ENCODE assay signal across 1 cellular context in the genomic region with DNA sequence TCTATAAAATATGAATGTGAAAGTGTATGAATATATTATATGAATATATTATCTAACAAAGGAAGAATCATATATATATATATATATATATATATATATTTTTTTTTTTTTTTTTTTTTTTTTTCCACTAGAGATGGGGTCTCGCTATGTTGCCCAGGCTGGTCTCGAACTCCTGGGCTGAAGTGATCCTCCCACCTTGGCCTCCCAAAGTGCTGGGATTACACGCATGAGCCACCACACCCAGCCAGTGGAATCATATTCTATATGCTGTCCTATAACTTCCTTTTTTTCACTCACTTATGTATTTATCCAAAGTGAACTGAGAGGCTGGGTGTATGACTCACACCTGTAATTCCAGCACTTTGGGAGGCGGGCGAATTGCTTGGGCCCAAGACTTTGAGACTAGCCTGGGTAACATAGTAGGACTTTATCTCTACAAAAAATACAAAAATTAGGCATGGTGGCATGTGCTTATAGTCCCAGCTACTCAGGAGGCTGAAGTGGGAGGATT.
TF ChIP-seq lines count a peak whose summit lies in the region.
"Not testable (repeated sequence)": the region's sequence is repeated elsewhere in the genome, so short reads cannot be mapped to it uniquely, and the experiment has no call there.

No MANE protein-coding gene starts in this region.

TF ChIP-seq in K562, 482 proteins besides CTCF, POLR2A, EP300 and RAD21:
- TF ChIP-seq ATF3 (IDR thresholded peaks at IDR 0.05) (0 out of 2 replicates have a peak, but pooled peaks have one; percentile 9), ZNF121 (CRISPR knock-in tag; conservative IDR thresholded peaks at IDR 0.05) (peak; percentile 87), JUND (IDR thresholded peaks at IDR 0.05; ENCODE audit: borderline replicate concordance, low read depth, low read length) (0 out of 2 replicates have a peak, but pooled peaks have one; percentile 19)
- not testable (repeated sequence) for TF ChIP-seq ATF3 (CRISPR knock-in tag; conservative IDR thresholded peaks at IDR 0.05); JUND (tag; IDR thresholded peaks at IDR 0.05; ENCODE audit: borderline replicate concordance, low read depth, low read length)
